11 cellular contexts compared by ENCODE assay signal in genomic region chr3:111851511-111851954, GRCh38. TPM values are rescaled to one million over a fixed set of nuclear protein-coding genes. Genes with fewer than 3 reads are reported as not detected.
DNase-seq lines count a peak whose midpoint lies in the region; ATAC-seq lines count a peak whose summit lies in the region.
"Had no signal": no experiment of that assay in that cellular context is flagged by ENCODE, and none has a peak within 500 bp of the region (broad histone marks: within the 10 kb centered on the region; RNA-seq: fewer than 3 reads in every experiment).

No MANE protein-coding gene starts in this region.

- no peak overlapping the region for H3K27ac Mint-ChIP-seq in stimulated activated naive CD8-positive, alpha-beta T cell treated with anti-CD3 and anti-CD28 coated beads, Interleukin-15, amount 100 ng/mL, for 72 hours
- H3K27ac Mint-ChIP-seq in central memory CD8-positive, alpha-beta T cell (ENCODE audit: low read depth): no peak overlapping the region

- ATAC-seq in stimulated activated naive CD8-positive, alpha-beta T cell treated with anti-CD3 and anti-CD28 coated beads, Interleukin-15, Interleukin-2, amounts not matched to agents 100 U/mL and 50 U/mL, for 24 hours: peak; percentile 75
- no peak for ATAC-seq in stimulated activated naive CD8-positive, alpha-beta T cell treated with anti-CD3 and anti-CD28 coated beads, Interleukin-15, amount 100 ng/mL, for 72 hours
- ATAC-seq in central memory CD8-positive, alpha-beta T cell (replicated peaks; ENCODE audit: extremely low read depth, poor library complexity, severe bottlenecking): peak; percentile 76
- ATAC-seq in aorta (ENCODE audit: low FRiP score): peak; percentile 83

- no peak for DNase-seq in stimulated activated naive CD8-positive, alpha-beta T cell treated with anti-CD3 and anti-CD28 coated beads, Interleukin-15, Interleukin-2, amounts not matched to agents 100 U/mL and 50 U/mL, for 24 hours
- no peak for DNase-seq in stimulated activated naive CD8-positive, alpha-beta T cell treated with anti-CD3 and anti-CD28 coated beads, Interleukin-15, amount 100 ng/mL, for 72 hours
- no peak for DNase-seq in central memory CD8-positive, alpha-beta T cell (ENCODE audit: low spot score in 2 of 2)
- DNase-seq in left kidney (ENCODE audit: low read depth, low spot score) (peak; percentile 60), aorta (peak in 1 of 2 donors; percentile 50), inferior parietal cortex (ENCODE audit: extremely low spot score) (no peak)
- no peak for DNase-seq in activated CD4-positive, alpha-beta T cell treated with anti-CD3 and anti-CD28 coated beads, Interleukin-2, amount 50 U/mL, for 4 hours
- no peak for DNase-seq in stimulated activated CD4-positive, alpha-beta T cell treated with anti-CD3 and anti-CD28 coated beads, Interleukin-4, amount 100 ng/mL, for 24 hours
- DNase-seq: esophagus squamous epithelium, NCI-H446 had no signal

- WGBS in aorta, 2 donors: 15 to 16% methylated on average over 8 of the region's 8 CpGs

- peaks cover 0 to 3% of the 10 kb centered on the region in 2 donors for H3K4me1 ChIP-seq in aorta (ENCODE audit: control insufficient read depth in 1 of 2, insufficient read depth in 2 of 2, low read length in 2 of 2)

- H3K27ac ChIP-seq in aorta (ENCODE audit: low read depth in 1 of 2, low read length in 2 of 2): peak overlapping the region in 1 of 2 donors; percentile 33
- H3K27ac ChIP-seq: neutrophil had no signal

- no peak overlapping the region for H3K4me3 ChIP-seq in aorta (ENCODE audit: low read length in 2 of 2)
- H3K4me3 ChIP-seq: esophagus squamous epithelium had no signal

- H3K9me3 ChIP-seq in aorta (ENCODE audit: control insufficient read depth, low read length): no peaks in the 10 kb centered on the region
- H3K9me3 ChIP-seq: esophagus squamous epithelium, neutrophil had no signal

- no peak overlapping the region for H3K4me3 Mint-ChIP-seq in stimulated activated naive CD8-positive, alpha-beta T cell treated with anti-CD3 and anti-CD28 coated beads, Interleukin-15, amount 100 ng/mL, for 72 hours
- no peak overlapping the region for H3K4me3 Mint-ChIP-seq in central memory CD8-positive, alpha-beta T cell

- no peaks in the 10 kb centered on the region for H3K27me3 ChIP-seq in aorta (ENCODE audit: control insufficient read depth in 1 of 2, insufficient read depth in 2 of 2, low read length in 1 of 2)
- H3K27me3 ChIP-seq: esophagus squamous epithelium had no signal

- H3K36me3 ChIP-seq in aorta (ENCODE audit: control insufficient read depth in 1 of 2, insufficient read depth in 2 of 2, low read length in 1 of 2): no peaks in the 10 kb centered on the region
- H3K36me3 ChIP-seq: esophagus squamous epithelium, neutrophil had no signal

- H3K27me3 Mint-ChIP-seq in stimulated activated naive CD8-positive, alpha-beta T cell treated with anti-CD3 and anti-CD28 coated beads, Interleukin-15, amount 100 ng/mL, for 72 hours: peaks cover 8% of the 10 kb centered on the region
- H3K27me3 Mint-ChIP-seq in central memory CD8-positive, alpha-beta T cell: no peaks in the 10 kb centered on the region

- H3K9me3 Mint-ChIP-seq in stimulated activated naive CD8-positive, alpha-beta T cell treated with anti-CD3 and anti-CD28 coated beads, Interleukin-15, amount 100 ng/mL, for 72 hours: no peaks in the 10 kb centered on the region
- no peaks in the 10 kb centered on the region for H3K9me3 Mint-ChIP-seq in central memory CD8-positive, alpha-beta T cell

- H3K4me1 Mint-ChIP-seq in stimulated activated naive CD8-positive, alpha-beta T cell treated with anti-CD3 and anti-CD28 coated beads, Interleukin-15, amount 100 ng/mL, for 72 hours: peaks cover 8% of the 10 kb centered on the region
- H3K4me1 Mint-ChIP-seq in central memory CD8-positive, alpha-beta T cell: peaks cover 11% of the 10 kb centered on the region

- intact Hi-C loops in aorta (cut with DNase I): no loop called here

- H3K36me3 Mint-ChIP-seq in central memory CD8-positive, alpha-beta T cell (ENCODE audit: insufficient read depth): no peaks in the 10 kb centered on the region

RNA-seq across cellular contexts. Expression of gene PHLDB2, which starts 7.5 kb away (rescaled TPM):
- total RNA-seq in aorta: 100 to 1,000 TPM; 166 to 175 TPM
- polyA plus RNA-seq in aorta: 10 to 100 TPM; 25.9 to 58.4 TPM
